8 cellular contexts compared by ENCODE assay signal in the genomic region with DNA sequence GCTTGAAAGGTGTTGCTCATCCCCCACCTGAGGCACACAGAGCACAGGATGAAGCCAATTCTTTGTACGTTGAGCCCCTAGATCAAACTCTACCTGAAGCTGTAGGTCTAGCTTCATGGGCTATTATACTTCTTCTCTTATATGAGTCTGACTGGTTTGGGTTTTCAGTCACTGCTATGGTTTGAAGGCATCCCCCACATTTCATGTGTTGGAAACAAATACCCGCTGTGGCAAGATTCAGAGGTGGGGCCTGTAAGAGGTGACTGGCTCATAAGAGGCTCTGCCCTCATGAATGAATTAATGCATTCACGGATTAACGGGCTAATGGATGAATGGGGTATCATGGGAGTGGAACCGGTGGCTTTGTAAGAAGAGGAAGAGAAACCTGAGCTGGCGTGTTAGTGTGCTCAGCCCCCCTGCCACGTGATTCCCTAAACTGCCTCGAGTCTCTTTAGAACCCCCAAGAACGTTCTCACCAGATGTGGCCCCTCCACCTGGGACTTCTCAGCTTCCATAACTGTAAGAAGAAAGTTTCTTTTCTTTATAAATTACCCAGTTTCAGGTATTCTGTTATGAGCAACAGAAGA. TPM values are rescaled to one million over a fixed set of nuclear protein-coding genes. Genes with fewer than 3 reads are reported as not detected.
DNase-seq lines count a peak whose midpoint lies in the region; ATAC-seq and TF ChIP-seq lines count a peak whose summit lies in the region.

No MANE protein-coding gene starts in this region.

- peaks cover 44% of the 10 kb centered on the region for H3K36me3 Mint-ChIP-seq in activated naive CD8-positive, alpha-beta T cell treated with anti-CD3 and anti-CD28 coated beads for 36 hours

- no peak overlapping the region for H3K4me3 ChIP-seq in breast epithelium
- H3K4me3 ChIP-seq in mammary epithelial cell (replicated peaks in 1 of 3; ENCODE audit: insufficient read depth in 1 of 3, low read depth in 2 of 3, low read length in 3 of 3) = no peak overlapping the region
- no peak overlapping the region for H3K4me3 ChIP-seq in upper lobe of left lung

- WGBS in mammary epithelial cell (ENCODE audit: low coverage, missing lambda C conversion rate) = 64% methylated on average over 9 of the region's 9 CpGs
- WGBS in upper lobe of left lung, 2 donors = 76% methylated on average over 9 of the region's 9 CpGs

- H3K79me2 ChIP-seq in mammary epithelial cell (ENCODE audit: insufficient read depth, low read length) = no peaks in the 10 kb centered on the region

- intact Hi-C loops in breast epithelium (cut with DNase I; ENCODE audit: low total_unique reads) = no loop called here
- intact Hi-C loops in mammary epithelial cell (cut with micrococcal nuclease) = no loop called here

- H3K27me3 Mint-ChIP-seq in activated naive CD8-positive, alpha-beta T cell treated with anti-CD3 and anti-CD28 coated beads for 36 hours = no peaks in the 10 kb centered on the region

- peaks cover 56% of the 10 kb centered on the region for H3K4me1 Mint-ChIP-seq in activated naive CD8-positive, alpha-beta T cell treated with anti-CD3 and anti-CD28 coated beads for 36 hours

- H3K36me3 ChIP-seq in breast epithelium (no peaks in the 10 kb centered on the region), mammary epithelial cell (ENCODE audit: insufficient read depth, low read length) (no peaks in the 10 kb centered on the region), upper lobe of left lung (no peaks in the 10 kb centered on the region)

- H3K27ac ChIP-seq in breast epithelium (peak overlapping the region; percentile 17 to 66), mammary epithelial cell (ENCODE audit: insufficient read depth, low read depth, low read length) (no peak overlapping the region), upper lobe of left lung (peak overlapping the region in 3 of 4 donors; percentile 10 to 72 (median 41))

- TF ChIP-seq CTCF in breast epithelium (IDR thresholded peaks at IDR 0.05) (no peak), mammary epithelial cell (conservative IDR thresholded peaks at IDR 0.05 in 1 of 2, IDR thresholded peaks at IDR 0.05 in 1 of 2; ENCODE audit: extremely low read depth in 1 of 2, insufficient read depth in 1 of 2, low read depth in 1 of 2, low read length in 2 of 2) (no peak), upper lobe of left lung (IDR thresholded peaks at IDR 0.05) (no peak)

- no peak overlapping the region for H2AFZ ChIP-seq in mammary epithelial cell (ENCODE audit: low read depth, low read length)

- TF ChIP-seq EP300 in upper lobe of left lung (IDR thresholded peaks at IDR 0.05) = no peak

- in situ Hi-C loops in mammary epithelial cell (cut with MboI; ENCODE audit: low sequenced_read_pairs in 2 of 2) = no loop called here

- no peak overlapping the region for H3K4me3 Mint-ChIP-seq in activated naive CD8-positive, alpha-beta T cell treated with anti-CD3 and anti-CD28 coated beads for 36 hours

- H3K27me3 ChIP-seq in breast epithelium = no peaks in the 10 kb centered on the region
- peaks cover 5% of the 10 kb centered on the region for H3K27me3 ChIP-seq in mammary epithelial cell (ENCODE audit: insufficient read depth, low read length)
- H3K27me3 ChIP-seq in upper lobe of left lung = no peaks in the 10 kb centered on the region

- DNase-seq in breast epithelium (ENCODE audit: low spot score in 2 of 2) (no peak), mammary epithelial cell (no peak), upper lobe of left lung (no peak), NCI-H446 treated with DMSO at 0.1 percent for 48 hours (lab: John Stamatoyannopoulos, UW) (no peak), H4 (ENCODE audit: low spot score) (no peak)
- DNase-seq in activated naive CD8-positive, alpha-beta T cell treated with anti-CD3 and anti-CD28 coated beads for 36 hours = no peak
- no peak for DNase-seq in stimulated activated naive CD4-positive, alpha-beta T cell treated with Interleukin-2 at 50 U/mL for 16 hours (lab: John Stamatoyannopoulos, UW)

- CTCF ChIA-PET in mammary epithelial cell (lab: Charles Lee; ENCODE audit: low non-redundant PET) = no interaction called here

- BruUV-seq in mammary epithelial cell (replicated peaks; lab: Mats Ljungman, UMichigan) = no TSS peak

- no peak overlapping the region for H3K4me2 ChIP-seq in mammary epithelial cell (ENCODE audit: insufficient read depth, low read depth, low read length)

- no peak for TF ChIP-seq POLR2A in breast epithelium (IDR thresholded peaks at IDR 0.05)
- TF ChIP-seq POLR2A in upper lobe of left lung (IDR thresholded peaks at IDR 0.05) = no peak

- H3K9me3 ChIP-seq in breast epithelium (no peaks in the 10 kb centered on the region), mammary epithelial cell (replicated peaks; ENCODE audit: insufficient read depth, low read length) (no peaks in the 10 kb centered on the region), upper lobe of left lung (no peaks in the 10 kb centered on the region)

- H4K20me1 ChIP-seq in mammary epithelial cell (ENCODE audit: insufficient read depth, low read length) = no peaks in the 10 kb centered on the region

- H3K9ac ChIP-seq in mammary epithelial cell (ENCODE audit: insufficient read depth, low read length) = no peak overlapping the region

- peak overlapping the region; percentile 77 for H3K27ac Mint-ChIP-seq in activated naive CD8-positive, alpha-beta T cell treated with anti-CD3 and anti-CD28 coated beads for 36 hours

- peaks cover 3% of the 10 kb centered on the region for H3K9me3 Mint-ChIP-seq in activated naive CD8-positive, alpha-beta T cell treated with anti-CD3 and anti-CD28 coated beads for 36 hours

- dilution Hi-C loops in mammary epithelial cell (cut with HindIII; ENCODE audit: low sequenced_read_pairs) = no loop called here

- H3K4me1 ChIP-seq in breast epithelium (peaks cover 0 to 7% of the 10 kb centered on the region in 2 donors), mammary epithelial cell (ENCODE audit: insufficient read depth, low read length) (no peaks in the 10 kb centered on the region), upper lobe of left lung (peaks cover 40 to 79% (median 52%) of the 10 kb centered on the region in 4 donors)

- ATAC-seq in HG03097 (IDR thresholded peaks at IDR 0.05; ENCODE audit: low FRiP score, unreplicated experiment) (peak; percentile 43), upper lobe of left lung (ENCODE audit: low FRiP score in 2 of 2) (no peak)

RNA-seq across cellular contexts. Expression of a gene that starts 39.2 kb away (rescaled TPM):
- total RNA-seq in breast epithelium (10 to 100 TPM; 53.1 to 84.2 (median 65.1) TPM), mammary epithelial cell (under 1 TPM in 1 of 2 donors, not detected in 1; 0.17 TPM), upper lobe of left lung (100 to 1,000 TPM in 2 of 6 donors, 10 to 100 TPM in 4; 42.8 to 177 (median 74.6) TPM)
- polyA plus RNA-seq in mammary epithelial cell = 0.06 TPM
- not detected for polyA minus RNA-seq in mammary epithelial cell
- 10 to 100 TPM; 76.8 to 77.1 TPM for total RNA-seq in activated naive CD8-positive, alpha-beta T cell treated with anti-CD3 and anti-CD28 coated beads for 36 hours
- 2.8 and 3.1 TPM in 2 replicates for total RNA-seq in H4 (2014; rRNA removed; shearing (Covaris generic))

Comparison
In these comparisons a context has a peak if more than half of its experiments do, and no peak if none do; other contexts are left out.
1. RNA of a gene that starts 39.2 kb away (total RNA-seq): 42.8 to 177 TPM in upper lobe of left lung, 76.8 to 77.1 TPM in activated naive CD8-positive, alpha-beta T cell treated with anti-CD3 and anti-CD28 coated beads for 36 hours and 53.1 to 84.2 TPM in breast epithelium; 2.8 to 3.1 TPM in H4 and 0.17 TPM in mammary epithelial cell; every median in the first group is over 10 times any median in the second.